8 cellular contexts compared by ENCODE assay signal in genomic region chr1:111737216-111738132, GRCh38. TPM values are rescaled to one million over a fixed set of nuclear protein-coding genes. Genes with fewer than 3 reads are reported as not detected.
DNase-seq lines count a peak whose midpoint lies in the region; ATAC-seq, FAIRE-seq and TF ChIP-seq lines count a peak whose summit lies in the region.

No MANE protein-coding gene starts in this region.

- no peak overlapping the region for H3K27ac Mint-ChIP-seq in mesothelial cell of epicardium

- no peaks in the 10 kb centered on the region for H3K36me3 Mint-ChIP-seq in mesothelial cell of epicardium

- intact Hi-C loops in HepG2 (cut with micrococcal nuclease; ENCODE audit: unreplicated experiment) (no loop called here), right lobe of liver (cut with DNase I) (no loop called here), GM12878 (cut with micrococcal nuclease; ENCODE audit: unreplicated experiment) (no loop called here), vagina (cut with DNase I) (no loop called here)

- H3K4me1 Mint-ChIP-seq in mesothelial cell of epicardium: peaks cover 17% of the 10 kb centered on the region

- DNase-seq in HepG2 (ENCODE audit: low spot score): no peak
- DNase-seq in right lobe of liver: no peak
- no peak for DNase-seq in GM12878 (ENCODE audit: low read depth, low spot score)
- DNase-seq in mesothelial cell of epicardium (ENCODE audit: low spot score in 2 of 2, unreplicated experiment in 2 of 2): no peak
- DNase-seq in vagina (ENCODE audit: extremely low spot score in 2 of 2): peak in 1 of 2 donors; percentile 86
- DNase-seq in SIG-M5 (lab: John Stamatoyannopoulos, UW): no peak
- DNase-seq in NCI-H524 treated with DMSO at 0.1 percent for 48 hours (lab: John Stamatoyannopoulos, UW): no peak
- DNase-seq in cortex of kidney (lab: John Stamatoyannopoulos, UW): no peak

- TF ChIP-seq POLR2A in HepG2 (IDR thresholded peaks at IDR 0.05; ENCODE audit: insufficient read depth in 1 of 2, low read depth in 2 of 2, low read length in 2 of 2): peak in 1 of 2 experiments; percentile 5; a peak in 2 of 4 replicates
- TF ChIP-seq POLR2A in right lobe of liver (IDR thresholded peaks at IDR 0.05): no peak
- TF ChIP-seq POLR2A in GM12878 (IDR thresholded peaks at IDR 0.05; ENCODE audit: low read depth, low read length): no peak
- TF ChIP-seq POLR2A in vagina (IDR thresholded peaks at IDR 0.05): no peak

- H3K27ac ChIP-seq in HepG2 (ENCODE audit: extremely low read length, insufficient read depth, low read length) (peak overlapping the region; percentile 75), right lobe of liver (no peak overlapping the region), GM12878 (ENCODE audit: control insufficient read depth, insufficient read depth) (no peak overlapping the region), vagina (peak overlapping the region; percentile 90)

- H3K27me3 Mint-ChIP-seq in mesothelial cell of epicardium (ENCODE audit: low read depth): peaks cover 44% of the 10 kb centered on the region

- CTCF ChIA-PET in HepG2 (lab: Yijun Ruan, JAX; ENCODE audit: low intra/inter-chr PET ratio, low total read pairs): no interaction called here
- CTCF ChIA-PET in GM12878 (lab: Yijun Ruan, JAX): interaction anchor here (0.8 to 12.7 kb wide), 11 partner anchors 8 to 255 kb away, joined by 3 to 135 read pairs (median 6); no protein-coding TSS in a partner anchor

- H3K36me3 ChIP-seq in HepG2 (replicated peaks in 1 of 2; ENCODE audit: control insufficient read depth in 1 of 2, insufficient read depth in 2 of 2, low read length in 2 of 2) (no peaks in the 10 kb centered on the region), right lobe of liver (no peaks in the 10 kb centered on the region), GM12878 (ENCODE audit: control insufficient read depth in 2 of 2, insufficient read depth in 2 of 2, low read length in 1 of 2) (no peaks in the 10 kb centered on the region), vagina (no peaks in the 10 kb centered on the region)

- in situ Hi-C loops in HepG2 (cut with HindIII; ENCODE audit: extremely low pct_ligation_motif_present, low pct_unique_long_range_greater_than_20kb) (no loop called here), GM12878 (cut with MboI) (no loop called here)

- H3K4me1 ChIP-seq in HepG2 (ENCODE audit: insufficient read depth, low read length) (peaks cover 78% of the 10 kb centered on the region), right lobe of liver (peaks cover 0 to 17% (median 0%) of the 10 kb centered on the region in 4 donors), GM12878 (ENCODE audit: control insufficient read depth, insufficient read depth, low read length) (peaks cover 11% of the 10 kb centered on the region), vagina (peaks cover 57% of the 10 kb centered on the region)

- H4K20me1 ChIP-seq in HepG2 (ENCODE audit: insufficient read depth, low read length) (no peaks in the 10 kb centered on the region), GM12878 (ENCODE audit: control insufficient read depth, insufficient read depth) (no peaks in the 10 kb centered on the region)

- POLR2A ChIA-PET in HepG2 (lab: Yijun Ruan, JAX) (interaction anchor here (1.9 to 3.8 kb wide), 4 partner anchors 10 to 230 kb away, joined by 6 to 22 read pairs (median 9); partner anchors contain the start of gene DDX20), GM12878 (lab: Charles Lee) (interaction anchor here (0.6 to 2.2 kb wide), 8 partner anchors 14 to 229 kb away, joined by 3 to 6 read pairs (median 3); partner anchors contain the start of gene RAP1A)

- no peaks in the 10 kb centered on the region for H3K9me3 Mint-ChIP-seq in mesothelial cell of epicardium

- H2AFZ ChIP-seq in HepG2 (ENCODE audit: low read length) (no peak overlapping the region), GM12878 (ENCODE audit: control insufficient read depth, low read depth, low read length) (no peak overlapping the region; the same call in 1 of the 2 replicates)

- peak overlapping the region; percentile 74 for H3K4me3 Mint-ChIP-seq in mesothelial cell of epicardium

- H3K4me2 ChIP-seq in HepG2 (ENCODE audit: low read depth, low read length) (peak overlapping the region; percentile 83), GM12878 (ENCODE audit: control insufficient read depth, insufficient read depth) (peak overlapping the region; percentile 100)

- H3K9me3 ChIP-seq in HepG2 (ENCODE audit: low read length) (no peaks in the 10 kb centered on the region), right lobe of liver (no peaks in the 10 kb centered on the region), GM12878 (replicated peaks; ENCODE audit: control insufficient read depth, insufficient read depth, low read length) (no peaks in the 10 kb centered on the region), vagina (no peaks in the 10 kb centered on the region)

- FAIRE-seq in HepG2 (lab: Jason Lieb, UNC) (no peak), GM12878 (lab: Jason Lieb, UNC) (peak; percentile 64)

- BruUV-seq in HepG2 (replicated peaks; lab: Mats Ljungman, UMichigan): no TSS peak
- no TSS peak for BruUV-seq in GM12878 (replicated peaks; lab: Mats Ljungman, UMichigan)

- peak overlapping the region; percentile 90 for H3K9ac ChIP-seq in HepG2 (ENCODE audit: insufficient read depth, low read depth, low read length)
- no peak overlapping the region for H3K9ac ChIP-seq in GM12878 (ENCODE audit: control insufficient read depth, insufficient read depth, low read length)

- SMC1A ChIA-PET in GM12878 (lab: Charles Lee; ENCODE audit: uncharacterized antibody, unreplicated experiment): interaction anchor here (1.1 to 4.8 kb wide), 13 partner anchors 10 to 289 kb away, joined by 3 to 31 read pairs (median 5); no protein-coding TSS in a partner anchor

- RAD21 ChIA-PET in GM12878 (lab: Charles Lee; ENCODE audit: unreplicated experiment): interaction anchor here (0.7 to 3.9 kb wide), 13 partner anchors 10 to 256 kb away, joined by 3 to 26 read pairs (median 4); no protein-coding TSS in a partner anchor

- WGBS in HepG2 (ENCODE audit: low lambda C conversion rate): 63% methylated on average over 8 of the region's 8 CpGs
- 57% methylated on average over 8 of the region's 8 CpGs for WGBS in right lobe of liver (ENCODE audit: insufficient coverage, low coverage, low lambda C conversion rate, missing lambda C conversion rate)
- WGBS in GM12878 (ENCODE audit: insufficient coverage, insufficient replicate concordance, low lambda C conversion rate, missing lambda C conversion rate): 63% methylated on average over 8 of the region's 8 CpGs

- H3K79me2 ChIP-seq in HepG2 (ENCODE audit: insufficient read depth, low read length) (peaks cover 17% of the 10 kb centered on the region), GM12878 (ENCODE audit: control insufficient read depth, insufficient read depth, low read length) (no peaks in the 10 kb centered on the region)

- TF ChIP-seq CTCF in HepG2 (CRISPR knock-in tag; IDR thresholded peaks at IDR 0.05): no peak
- no peak for TF ChIP-seq CTCF in right lobe of liver (IDR thresholded peaks at IDR 0.05)
- TF ChIP-seq CTCF in GM12878 (IDR thresholded peaks at IDR 0.05 in 2 of 3, conservative IDR thresholded peaks at IDR 0.05 in 1 of 3; ENCODE audit: control insufficient read depth in 2 of 3, extremely low read depth in 1 of 3, insufficient read depth in 1 of 3, low read depth in 3 of 3, low read length in 3 of 3): no peak
- no peak for TF ChIP-seq CTCF in mesothelial cell of epicardium (IDR thresholded peaks at IDR 0.05; ENCODE audit: unreplicated experiment)
- no peak for TF ChIP-seq CTCF in vagina (IDR thresholded peaks at IDR 0.05)

- ATAC-seq in HepG2: no peak
- ATAC-seq in right lobe of liver: no peak
- no peak for ATAC-seq in GM12878

- H3K4me3 ChIP-seq in HepG2 (replicated peaks in 1 of 3; ENCODE audit: insufficient read depth in 1 of 3, low read depth in 2 of 3, low read length in 3 of 3) (peak overlapping the region in 2 of 3 experiments; percentile 57 to 78; a peak in 5 of 6 replicates), right lobe of liver (no peak overlapping the region), GM12878 (peak overlapping the region; percentile 86), vagina (peak overlapping the region; percentile 60 to 61)

- TF ChIP-seq RAD21 in HepG2 (CRISPR knock-in tag; IDR thresholded peaks at IDR 0.05) (no peak), GM12878 (IDR thresholded peaks at IDR 0.05; ENCODE audit: insufficient read depth, low read depth, low read length) (no peak)

- no peak for TF ChIP-seq EP300 in HepG2 (IDR thresholded peaks at IDR 0.05; ENCODE audit: low read depth in 2 of 2, low read length in 2 of 2)
- no peak for TF ChIP-seq EP300 in HepG2 (CRISPR knock-in tag; IDR thresholded peaks at IDR 0.05; ENCODE audit: borderline replicate concordance)
- TF ChIP-seq EP300 in GM12878 (IDR thresholded peaks at IDR 0.05; ENCODE audit: borderline replicate concordance in 1 of 2, control insufficient read depth in 1 of 2, low read depth in 2 of 2, low read length in 2 of 2): no peak

- peaks cover 0 to 5% of the 10 kb centered on the region in 2 experiments; a peak in 1 of 5 replicates for H3K27me3 ChIP-seq in HepG2 (ENCODE audit: control insufficient read depth in 1 of 2, insufficient read depth in 2 of 2, low read length in 2 of 2)
- peaks cover 0 to 3% of the 10 kb centered on the region in 2 donors for H3K27me3 ChIP-seq in right lobe of liver
- peaks cover 0 to 6% of the 10 kb centered on the region in 2 experiments; a peak in 2 of 4 replicates for H3K27me3 ChIP-seq in GM12878 (replicated peaks in 1 of 2; ENCODE audit: control insufficient read depth in 2 of 2, insufficient read depth in 2 of 2, low read length in 1 of 2)
- H3K27me3 ChIP-seq in vagina: no peaks in the 10 kb centered on the region

RNA-seq across cellular contexts. Expression of gene INKA2, which starts 1.7 kb away (rescaled TPM):
- total RNA-seq in HepG2 (2016; rRNA removed; fragmentation: Illumina TruSeq; extraction: Trizol): 4.6 and 6.1 TPM in 2 replicates
- total RNA-seq in HepG2 (2016; cell fraction: cytosol; rRNA removed; fragmentation: Illumina TruSeq; extraction: Trizol; ENCODE audit: low read depth): 0.61 and 1.2 TPM in 2 replicates
- 4.0 and 4.3 TPM in 2 replicates for total RNA-seq in HepG2 (2016; cell fraction: insoluble cytoplasmic fraction; rRNA removed; fragmentation: Illumina TruSeq; extraction: Trizol)
- total RNA-seq in HepG2 (2016; cell fraction: membrane; rRNA removed; fragmentation: Illumina TruSeq; extraction: Trizol): 2.5 and 2.9 TPM in 2 replicates
- 4.0 and 4.7 TPM in 2 replicates for total RNA-seq in HepG2 (2016; cell fraction: nucleus; rRNA removed; fragmentation: Illumina TruSeq; extraction: Trizol)
- polyA plus RNA-seq in HepG2 (2011; rRNA removed): 2.6 TPM in 2 replicates
- 1.3 TPM in 2 replicates for polyA plus RNA-seq in HepG2 (2011; cell fraction: cytosol; rRNA removed)
- polyA plus RNA-seq in HepG2 (2011; cell fraction: nucleus; rRNA removed): 2.5 and 3.6 TPM in 2 replicates
- polyA plus RNA-seq in HepG2 (2012): 1.7 and 2.4 TPM in 2 replicates
- 0.77 and 1.1 TPM in 2 replicates for polyA plus RNA-seq in HepG2 (2016; cell fraction: cytosol; fragmentation: Illumina TruSeq; extraction: Trizol; ENCODE audit: low read depth)
- polyA plus RNA-seq in HepG2 (2016; cell fraction: insoluble cytoplasmic fraction; fragmentation: Illumina TruSeq; extraction: Trizol; ENCODE audit: low read depth): 2.2 and 3.8 TPM in 2 replicates
- polyA plus RNA-seq in HepG2 (2016; cell fraction: membrane; fragmentation: Illumina TruSeq; extraction: Trizol; ENCODE audit: low read depth): 1.9 and 2.0 TPM in 2 replicates
- polyA plus RNA-seq in HepG2 (2016; cell fraction: nucleus; fragmentation: Illumina TruSeq; extraction: Trizol; ENCODE audit: insufficient read depth, low read depth): 6.2 and 10.3 TPM in 2 replicates
- 4.9 and 8.9 TPM in 2 replicates for polyA minus RNA-seq in HepG2 (2011; rRNA and poly(A)+ RNA removed; ENCODE audit: low replicate concordance)
- 1.6 TPM in 1 of 2 replicates, not detected in the other for polyA minus RNA-seq in HepG2 (2011; cell fraction: cytosol; rRNA and poly(A)+ RNA removed)
- 6.2 and 9.3 TPM in 2 replicates for polyA minus RNA-seq in HepG2 (2011; cell fraction: nucleus; rRNA and poly(A)+ RNA removed)
- 1 to 10 TPM in 4 of 6 experiments, under 1 TPM in 2; 0.43 to 2.2 (median 1.4) TPM for total RNA-seq in right lobe of liver
- 1.4 and 1.7 TPM in 2 replicates for total RNA-seq in GM12878 (2013; cell fraction: nucleolus; rRNA removed)
- 0.96 and 2.3 TPM in 2 replicates for total RNA-seq in GM12878 (2014; rRNA removed)
- total RNA-seq in GM12878 (2014; rRNA removed; fragmentation: Illumina TruSeq; extraction: Trizol): 1.3 and 2.0 TPM in 2 replicates
- 4.7 and 5.1 TPM in 2 replicates for total RNA-seq in GM12878 (2021)
- 0.88 TPM for polyA plus RNA-seq in GM12878 (2011; ENCODE audit: low read depth)
- 0.68 and 0.85 TPM in 2 replicates for polyA plus RNA-seq in GM12878 (2011; rRNA removed)
- polyA plus RNA-seq in GM12878 (2011; cell fraction: cytosol; rRNA removed): 0.85 and 0.87 TPM in 2 replicates
- polyA plus RNA-seq in GM12878 (2011; cell fraction: nucleus; rRNA removed): 1.4 and 1.7 TPM in 2 replicates
- 1.7 and 2.7 TPM in 2 replicates for polyA plus RNA-seq in GM12878 (2012)
- 0.96 TPM in 1 of 2 replicates, not detected in the other for polyA plus RNA-seq in GM12878 (2014; fragmentation: Illumina TruSeq; extraction: Trizol)
- polyA plus RNA-seq in GM12878 (2014; fragmentation: Nextera tagmentation; extraction: Ambion mirVana): under 1 TPM in 1 of 2 experiments, not detected in 1; 0.38 TPM
- 1.7 and 2.0 TPM in 2 replicates for polyA plus RNA-seq in GM12878 (2014; rRNA removed)
- polyA plus RNA-seq in GM12878 (2016; fragmentation: Nextera tagmentation; extraction: Ambion mirVana): 1 to 10 TPM; 3.0 to 3.8 TPM
- polyA minus RNA-seq in GM12878 (2011; rRNA and poly(A)+ RNA removed): 1.4 and 1.5 TPM in 2 replicates
- polyA minus RNA-seq in GM12878 (2011; cell fraction: cytosol; rRNA and poly(A)+ RNA removed): 0.62 TPM in 1 of 2 replicates, not detected in the other
- 1.3 TPM in 2 replicates for polyA minus RNA-seq in GM12878 (2011; cell fraction: nucleus; rRNA and poly(A)+ RNA removed)
- total RNA-seq in mesothelial cell of epicardium: 0.89 to 1.4 TPM (median 1.4 TPM) in 3 replicates
- total RNA-seq in vagina: 6.1 TPM

RNA-seq across cellular contexts. Expression of gene DDX20, which starts 18.2 kb away (rescaled TPM):
- total RNA-seq in HepG2 (2016; rRNA removed; fragmentation: Illumina TruSeq; extraction: Trizol) (14.3 and 20.0 TPM in 2 replicates), right lobe of liver (10 to 100 TPM in 2 of 6 experiments, 1 to 10 TPM in 4; 3.9 to 11.6 (median 5.1) TPM), GM12878 (2014; rRNA removed) (25.0 and 25.7 TPM in 2 replicates), GM12878 (2014; rRNA removed; fragmentation: Illumina TruSeq; extraction: Trizol) (26.8 and 28.7 TPM in 2 replicates), GM12878 (2021) (21.8 and 26.3 TPM in 2 replicates), mesothelial cell of epicardium (13.7 to 16.5 TPM (median 14.2 TPM) in 3 replicates), vagina (16.2 TPM)
- 1.8 and 2.2 TPM in 2 replicates for total RNA-seq in HepG2 (2016; cell fraction: cytosol; rRNA removed; fragmentation: Illumina TruSeq; extraction: Trizol; ENCODE audit: low read depth)
- 13.8 and 19.4 TPM in 2 replicates for total RNA-seq in HepG2 (2016; cell fraction: insoluble cytoplasmic fraction; rRNA removed; fragmentation: Illumina TruSeq; extraction: Trizol)
- 5.0 and 6.5 TPM in 2 replicates for total RNA-seq in HepG2 (2016; cell fraction: membrane; rRNA removed; fragmentation: Illumina TruSeq; extraction: Trizol)
- total RNA-seq in HepG2 (2016; cell fraction: nucleus; rRNA removed; fragmentation: Illumina TruSeq; extraction: Trizol): 13.8 TPM in 2 replicates
- polyA plus RNA-seq in HepG2 (2011; rRNA removed) (3.2 and 4.0 TPM in 2 replicates), GM12878 (2011; rRNA removed) (19.3 and 23.2 TPM in 2 replicates), GM12878 (2014; fragmentation: Illumina TruSeq; extraction: Trizol) (24.7 and 32.3 TPM in 2 replicates), GM12878 (2014; fragmentation: Nextera tagmentation; extraction: Ambion mirVana) (10 to 100 TPM in 1 of 2 experiments, 1 to 10 TPM in 1; 7.2 to 10.9 TPM), GM12878 (2014; rRNA removed) (16.6 and 17.6 TPM in 2 replicates), GM12878 (2016; fragmentation: Nextera tagmentation; extraction: Ambion mirVana) (10 to 100 TPM; 25.4 to 30.6 TPM)
- polyA plus RNA-seq in HepG2 (2011; cell fraction: cytosol; rRNA removed): 1.7 and 2.4 TPM in 2 replicates
- 4.0 and 5.2 TPM in 2 replicates for polyA plus RNA-seq in HepG2 (2011; cell fraction: nucleus; rRNA removed)
- 4.6 and 6.6 TPM in 2 replicates for polyA plus RNA-seq in HepG2 (2012)
- 0.71 and 0.80 TPM in 2 replicates for polyA plus RNA-seq in HepG2 (2016; cell fraction: cytosol; fragmentation: Illumina TruSeq; extraction: Trizol; ENCODE audit: low read depth)
- 13.4 and 14.2 TPM in 2 replicates for polyA plus RNA-seq in HepG2 (2016; cell fraction: insoluble cytoplasmic fraction; fragmentation: Illumina TruSeq; extraction: Trizol; ENCODE audit: low read depth)
- polyA plus RNA-seq in HepG2 (2016; cell fraction: membrane; fragmentation: Illumina TruSeq; extraction: Trizol; ENCODE audit: low read depth): 1.7 and 2.0 TPM in 2 replicates
- polyA plus RNA-seq in HepG2 (2016; cell fraction: nucleus; fragmentation: Illumina TruSeq; extraction: Trizol; ENCODE audit: insufficient read depth, low read depth): 14.9 and 15.2 TPM in 2 replicates
- polyA minus RNA-seq in HepG2 (2011; rRNA and poly(A)+ RNA removed; ENCODE audit: low replicate concordance): 5.0 and 17.2 TPM in 2 replicates
- 4.1 and 4.2 TPM in 2 replicates for polyA minus RNA-seq in HepG2 (2011; cell fraction: cytosol; rRNA and poly(A)+ RNA removed)
- 15.5 and 16.4 TPM in 2 replicates for polyA minus RNA-seq in HepG2 (2011; cell fraction: nucleus; rRNA and poly(A)+ RNA removed)
- total RNA-seq in GM12878 (2013; cell fraction: nucleolus; rRNA removed): 31.3 and 31.4 TPM in 2 replicates
- 4.7 TPM for polyA plus RNA-seq in GM12878 (2011; ENCODE audit: low read depth)
- 7.7 and 8.5 TPM in 2 replicates for polyA plus RNA-seq in GM12878 (2011; cell fraction: cytosol; rRNA removed)
- polyA plus RNA-seq in GM12878 (2011; cell fraction: nucleus; rRNA removed): 21.6 and 27.1 TPM in 2 replicates
- polyA plus RNA-seq in GM12878 (2012): 5.9 and 7.2 TPM in 2 replicates
- polyA minus RNA-seq in GM12878 (2011; rRNA and poly(A)+ RNA removed): 9.7 and 18.4 TPM in 2 replicates
- polyA minus RNA-seq in GM12878 (2011; cell fraction: cytosol; rRNA and poly(A)+ RNA removed): 7.8 and 11.1 TPM in 2 replicates
- 8.3 and 11.7 TPM in 2 replicates for polyA minus RNA-seq in GM12878 (2011; cell fraction: nucleus; rRNA and poly(A)+ RNA removed)

Comparison
In these comparisons a context has a peak if more than half of its experiments do, and no peak if none do; other contexts are left out.
1. H3K27ac ChIP-seq: peak in HepG2 (single experiment) and vagina (single experiment); none in right lobe of liver (0 of 3) and GM12878 (single experiment).
2. H3K4me3 ChIP-seq: peak in HepG2 (2 of 3), GM12878 (single experiment) and vagina (2 of 2); none in right lobe of liver (0 of 3).